ENCODE assay signal across 12 cellular contexts in the genomic region with DNA sequence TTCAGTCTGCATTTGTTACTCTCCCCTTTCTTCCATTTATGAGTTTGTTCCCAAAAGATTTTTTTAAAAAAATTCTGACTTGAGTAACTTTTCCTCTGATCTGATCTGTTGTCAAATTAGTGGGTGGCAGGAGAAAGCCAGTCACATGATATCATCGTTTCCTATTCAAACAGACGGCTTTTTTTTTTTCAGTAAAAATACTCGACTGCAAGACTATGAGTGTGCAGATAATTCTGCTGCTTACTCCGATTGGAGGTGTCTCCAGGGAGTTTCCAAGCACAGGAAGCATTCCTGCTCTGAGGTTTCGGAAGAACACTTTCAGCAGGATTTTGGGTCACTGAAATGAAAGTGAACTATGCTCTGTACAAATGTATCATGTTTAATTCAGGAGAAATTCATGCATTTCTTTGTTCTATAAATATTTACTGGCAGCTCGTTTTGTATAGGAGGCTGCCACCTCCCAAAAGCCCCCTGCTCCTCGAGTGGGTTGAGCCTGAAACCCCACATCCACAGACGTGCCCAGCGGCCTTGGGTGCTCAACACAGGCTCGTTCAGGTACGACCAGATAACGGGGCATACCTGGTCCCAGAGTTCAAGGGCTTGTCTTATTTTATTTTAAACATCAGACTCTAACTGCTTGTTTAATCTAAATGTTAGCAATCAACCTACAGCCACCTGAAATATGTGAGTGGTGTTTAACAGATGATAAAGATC.
DNase-seq lines count a peak whose midpoint lies in the region; ATAC-seq and TF ChIP-seq lines count a peak whose summit lies in the region.
"Had no signal": no experiment of that assay in that cellular context is flagged by ENCODE, and none has a peak within 500 bp of the region (broad histone marks: within the 10 kb centered on the region; RNA-seq: fewer than 3 reads in every experiment).

No MANE protein-coding gene starts in this region.

- ATAC-seq in omental fat pad (ENCODE audit: low FRiP score) (peak; percentile 22), HG03159 (IDR thresholded peaks at IDR 0.05; ENCODE audit: unreplicated experiment) (no peak)
- no peak for ATAC-seq in stimulated activated memory B cell treated with anti-CD40 and anti-IgM and Interleukin-4, amounts not matched to agents 10 μg/mL and 1 μg/mL and 100 μg/mL, for 72 hours
- ATAC-seq: natural killer cell treated with Interleukin-12 subunit alpha and Interleukin-12 subunit beta and Interleukin-15 and Interleukin-18, amount 100 ng/mL, for 72 hours had no signal

- peak overlapping the region; percentile 59 for H3K27ac Mint-ChIP-seq in endodermal cell
- H3K27ac Mint-ChIP-seq in stimulated activated memory B cell treated with anti-CD40 and anti-IgM and Interleukin-4, amounts not matched to agents 10 μg/mL and 1 μg/mL and 100 μg/mL, for 72 hours: no peak overlapping the region
- H3K27ac Mint-ChIP-seq: natural killer cell treated with Interleukin-12 subunit alpha and Interleukin-12 subunit beta and Interleukin-15 and Interleukin-18, amount 100 ng/mL, for 72 hours had no signal

- H3K36me3 ChIP-seq in endodermal cell (ENCODE audit: control insufficient read depth, insufficient read depth, low read length): no peaks in the 10 kb centered on the region
- no peaks in the 10 kb centered on the region for H3K36me3 ChIP-seq in ascending aorta

- 41 to 60% methylated on average over 7 to 12 of the region's 12 CpGs for WGBS in endodermal cell (ENCODE audit: insufficient coverage in 1 of 2, insufficient read length in 1 of 2), 2 experiments

- H3K27me3 ChIP-seq in endodermal cell (ENCODE audit: control insufficient read depth, insufficient read depth, low read length, poor library complexity, severe bottlenecking) (no peaks in the 10 kb centered on the region), ascending aorta (no peaks in the 10 kb centered on the region)

- peak; percentile 57 for DNase-seq in Daoy (ENCODE audit: low read depth)
- peak; percentile 33 for DNase-seq in NCI-H2171 (lab: John Stamatoyannopoulos, UW)
- no peak for DNase-seq in endodermal cell
- DNase-seq in omental fat pad (ENCODE audit: low spot score): no peak
- no peak for DNase-seq in ascending aorta (ENCODE audit: low spot score in 2 of 2)
- DNase-seq in T-helper 9 cell: no peak
- DNase-seq: activated CD4-positive, CD25-positive, alpha-beta regulatory T cell treated with anti-CD3 and anti-CD28 coated beads, Interleukin-2, amount 50 U/mL, for 72 hours; cortex of kidney; Karpas-422 had no signal

- H3K4me1 ChIP-seq in endodermal cell (ENCODE audit: control insufficient read depth, insufficient read depth, low read length) (peaks cover 22% of the 10 kb centered on the region), ascending aorta (peaks cover 4 to 8% of the 10 kb centered on the region in 2 donors)

- no peak overlapping the region for H3K27ac ChIP-seq in endodermal cell (ENCODE audit: low read depth, low read length)
- H3K27ac ChIP-seq in ascending aorta: no peak overlapping the region

- peaks cover 53% of the 10 kb centered on the region for H3K4me1 Mint-ChIP-seq in endodermal cell
- peaks cover 10% of the 10 kb centered on the region for H3K4me1 Mint-ChIP-seq in stimulated activated memory B cell treated with anti-CD40 and anti-IgM and Interleukin-4, amounts not matched to agents 10 μg/mL and 1 μg/mL and 100 μg/mL, for 72 hours

- intact Hi-C loops in ascending aorta (cut with DNase I): loop anchor here (5.0 kb wide), 1 partner anchor 160 kb away; no protein-coding TSS in a partner anchor

- H3K27me3 Mint-ChIP-seq in endodermal cell (ENCODE audit: insufficient read depth): peaks cover 2% of the 10 kb centered on the region
- peaks cover 39% of the 10 kb centered on the region for H3K27me3 Mint-ChIP-seq in stimulated activated memory B cell treated with anti-CD40 and anti-IgM and Interleukin-4, amounts not matched to agents 10 μg/mL and 1 μg/mL and 100 μg/mL, for 72 hours

- H3K4me3 Mint-ChIP-seq in endodermal cell: peak overlapping the region; percentile 46
- no peak overlapping the region for H3K4me3 Mint-ChIP-seq in stimulated activated memory B cell treated with anti-CD40 and anti-IgM and Interleukin-4, amounts not matched to agents 10 μg/mL and 1 μg/mL and 100 μg/mL, for 72 hours
- H3K4me3 Mint-ChIP-seq: natural killer cell treated with Interleukin-12 subunit alpha and Interleukin-12 subunit beta and Interleukin-15 and Interleukin-18, amount 100 ng/mL, for 72 hours had no signal

- H3K9me3 Mint-ChIP-seq in endodermal cell: no peaks in the 10 kb centered on the region
- H3K9me3 Mint-ChIP-seq in stimulated activated memory B cell treated with anti-CD40 and anti-IgM and Interleukin-4, amounts not matched to agents 10 μg/mL and 1 μg/mL and 100 μg/mL, for 72 hours: no peaks in the 10 kb centered on the region
- H3K9me3 Mint-ChIP-seq: natural killer cell treated with Interleukin-12 subunit alpha and Interleukin-12 subunit beta and Interleukin-15 and Interleukin-18, amount 100 ng/mL, for 72 hours had no signal

- no peaks in the 10 kb centered on the region for H3K36me3 Mint-ChIP-seq in endodermal cell (ENCODE audit: low read depth)
- H3K36me3 Mint-ChIP-seq in stimulated activated memory B cell treated with anti-CD40 and anti-IgM and Interleukin-4, amounts not matched to agents 10 μg/mL and 1 μg/mL and 100 μg/mL, for 72 hours: no peaks in the 10 kb centered on the region
- H3K36me3 Mint-ChIP-seq: natural killer cell treated with Interleukin-12 subunit alpha and Interleukin-12 subunit beta and Interleukin-15 and Interleukin-18, amount 100 ng/mL, for 72 hours had no signal

- no peaks in the 10 kb centered on the region for H3K9me3 ChIP-seq in endodermal cell (ENCODE audit: control insufficient read depth, low read length)
- peaks cover 0 to under 1% of the 10 kb centered on the region in 2 donors for H3K9me3 ChIP-seq in ascending aorta

- no peak overlapping the region for H3K9ac ChIP-seq in endodermal cell (ENCODE audit: extremely low read depth, low read length, poor library complexity, severe bottlenecking)

- TF ChIP-seq CTCF in endodermal cell (conservative IDR thresholded peaks at IDR 0.05): no peak
- TF ChIP-seq CTCF in omental fat pad (IDR thresholded peaks at IDR 0.05): no peak
- no peak for TF ChIP-seq CTCF in ascending aorta (IDR thresholded peaks at IDR 0.05)

- H3K4me3 ChIP-seq in endodermal cell (ENCODE audit: low read length) (peak overlapping the region; percentile 39), ascending aorta (peak overlapping the region in 1 of 2 donors; percentile 67)

Comparison
In these comparisons a context has a peak if more than half of its experiments do, and no peak if none do; other contexts are left out.
1. DNase-seq: peak in Daoy (single experiment) and NCI-H2171 (single experiment); none in endodermal cell (single experiment), omental fat pad (single experiment), ascending aorta (0 of 2) and T-helper 9 cell (single experiment).